ENCODE assay signal across 2 cellular contexts in the genomic region with DNA sequence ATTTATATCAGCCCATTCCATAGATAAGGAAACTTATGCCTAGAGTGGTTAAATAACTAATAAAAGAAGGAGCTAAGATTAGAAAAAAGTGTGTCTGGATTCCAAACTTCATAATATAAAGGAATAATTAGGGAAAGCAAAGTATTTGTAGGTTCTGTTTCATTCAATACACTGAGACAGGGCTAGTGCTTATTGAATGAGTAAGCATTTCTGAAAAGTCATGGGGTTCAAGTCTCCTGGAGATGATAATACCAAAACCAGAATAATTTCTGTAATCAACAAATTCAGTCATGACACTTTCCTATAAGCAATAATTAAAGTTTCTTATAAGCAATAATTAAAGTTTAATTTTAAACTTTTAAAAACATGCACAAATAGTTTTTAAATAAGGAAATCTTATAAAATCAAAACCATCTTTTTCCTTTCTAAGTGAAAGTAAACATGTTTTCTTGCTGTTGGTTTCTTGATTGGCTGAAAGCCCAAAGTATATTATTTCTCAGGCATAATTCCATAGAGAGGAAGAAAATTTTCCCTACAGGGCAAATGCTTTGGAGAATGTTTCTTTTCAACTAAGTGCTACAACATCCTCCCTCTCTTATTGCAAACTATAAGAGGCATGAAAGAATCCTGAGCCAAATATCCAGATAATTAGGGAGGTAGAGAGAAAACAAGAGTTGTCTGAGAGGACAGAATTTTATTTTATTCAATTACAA.
TF ChIP-seq lines count a peak whose summit lies in the region.

No MANE protein-coding gene starts in this region.

TF ChIP-seq in IMR-90, 13 proteins besides CTCF, POLR2A, EP300 and RAD21:
- no peak for TF ChIP-seq RFX5 (IDR thresholded peaks at IDR 0.05; ENCODE audit: low read depth, low read length)
- no peak for TF ChIP-seq BHLHE40 (IDR thresholded peaks at IDR 0.05; ENCODE audit: low read depth, low read length)
- no peak for TF ChIP-seq MAZ (IDR thresholded peaks at IDR 0.05; ENCODE audit: borderline replicate concordance, low read depth, low read length)
- TF ChIP-seq FOS (IDR thresholded peaks at IDR 0.05; ENCODE audit: low read depth, low read length): no peak
- TF ChIP-seq, protein P1, sequence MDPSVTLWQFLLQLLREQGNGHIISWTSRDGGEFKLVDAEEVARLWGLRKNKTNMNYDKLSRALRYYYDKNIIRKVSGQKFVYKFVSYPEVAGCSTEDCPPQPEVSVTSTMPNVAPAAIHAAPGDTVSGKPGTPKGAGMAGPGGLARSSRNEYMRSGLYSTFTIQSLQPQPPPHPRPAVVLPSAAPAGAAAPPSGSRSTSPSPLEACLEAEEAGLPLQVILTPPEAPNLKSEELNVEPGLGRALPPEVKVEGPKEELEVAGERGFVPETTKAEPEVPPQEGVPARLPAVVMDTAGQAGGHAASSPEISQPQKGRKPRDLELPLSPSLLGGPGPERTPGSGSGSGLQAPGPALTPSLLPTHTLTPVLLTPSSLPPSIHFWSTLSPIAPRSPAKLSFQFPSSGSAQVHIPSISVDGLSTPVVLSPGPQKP (IDR thresholded peaks at IDR 0.05; ENCODE audit: borderline replicate concordance, low read depth, low read length): no peak
- TF ChIP-seq NFE2L2 (IDR thresholded peaks at IDR 0.05; ENCODE audit: low read depth, low read length): no peak
- TF ChIP-seq MXI1 (IDR thresholded peaks at IDR 0.05; ENCODE audit: borderline replicate concordance, low read depth, low read length): no peak
- no peak for TF ChIP-seq RCOR1 (IDR thresholded peaks at IDR 0.05; ENCODE audit: insufficient replicate concordance, low read length)
- no peak for TF ChIP-seq CHD1 (IDR thresholded peaks at IDR 0.05; ENCODE audit: low read depth, low read length)
- TF ChIP-seq, protein P2, sequence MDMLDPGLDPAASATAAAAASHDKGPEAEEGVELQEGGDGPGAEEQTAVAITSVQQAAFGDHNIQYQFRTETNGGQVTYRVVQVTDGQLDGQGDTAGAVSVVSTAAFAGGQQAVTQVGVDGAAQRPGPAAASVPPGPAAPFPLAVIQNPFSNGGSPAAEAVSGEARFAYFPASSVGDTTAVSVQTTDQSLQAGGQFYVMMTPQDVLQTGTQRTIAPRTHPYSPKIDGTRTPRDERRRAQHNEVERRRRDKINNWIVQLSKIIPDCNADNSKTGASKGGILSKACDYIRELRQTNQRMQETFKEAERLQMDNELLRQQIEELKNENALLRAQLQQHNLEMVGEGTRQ (IDR thresholded peaks at IDR 0.05; ENCODE audit: low read depth, low read length): no peak
- TF ChIP-seq SMC3 (IDR thresholded peaks at IDR 0.05; ENCODE audit: low read depth, low read length): no peak
- no peak for TF ChIP-seq CEBPB (IDR thresholded peaks at IDR 0.05; ENCODE audit: low read depth, low read length)

TF ChIP-seq in endothelial cell of umbilical vein, 7 proteins besides CTCF, POLR2A, EP300 and RAD21:
- TF ChIP-seq, protein P3, sequence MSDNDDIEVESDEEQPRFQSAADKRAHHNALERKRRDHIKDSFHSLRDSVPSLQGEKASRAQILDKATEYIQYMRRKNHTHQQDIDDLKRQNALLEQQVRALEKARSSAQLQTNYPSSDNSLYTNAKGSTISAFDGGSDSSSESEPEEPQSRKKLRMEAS (IDR thresholded peaks at IDR 0.05; ENCODE audit: insufficient read depth, insufficient read length): no peak
- TF ChIP-seq EZH2 (IDR thresholded peaks at IDR 0.05; ENCODE audit: borderline replicate concordance, low read depth, low read length, severe bottlenecking) (no peak), FOS (IDR thresholded peaks at IDR 0.05; ENCODE audit: borderline replicate concordance, insufficient read depth, low read length) (no peak), JUN (IDR thresholded peaks at IDR 0.05; ENCODE audit: borderline replicate concordance, insufficient read depth, insufficient read length, low read depth) (no peak), GATA2 (IDR thresholded peaks at IDR 0.05; ENCODE audit: insufficient read depth, insufficient read length, low read depth, low read length) (no peak), POLR2AphosphoS5 (IDR thresholded peaks at IDR 0.05; ENCODE audit: insufficient read depth, low read depth, low read length) (no peak), MYC (IDR thresholded peaks at IDR 0.05; ENCODE audit: low read depth, low read length) (no peak)
